Comparison of ENCODE assay signal across 8 cellular contexts in genomic region chr5:138274189-138274853, GRCh38. TPM values are rescaled to one million over a fixed set of nuclear protein-coding genes. Genes with fewer than 3 reads are reported as not detected.
DNase-seq lines count a peak whose midpoint lies in the region; ATAC-seq and TF ChIP-seq lines count a peak whose summit lies in the region.

TSS of gene GFRA3 (minus strand) at chr5:138274621. CDS start at chr5:138274424, 197 bp downstream.

- no peaks in the 10 kb centered on the region for H3K36me3 ChIP-seq in left ventricle myocardium inferior
- H3K36me3 ChIP-seq in spleen: no peaks in the 10 kb centered on the region

- peaks cover 40% of the 10 kb centered on the region for H3K27me3 Mint-ChIP-seq in activated T-cell treated with anti-CD3 and anti-CD28 coated beads, Interleukin-2, amount 50 U/mL, for 24 hours

- TF ChIP-seq CTCF in left ventricle myocardium inferior (IDR thresholded peaks at IDR 0.05; ENCODE audit: borderline replicate concordance) (no peak), spleen (IDR thresholded peaks at IDR 0.05 in 8 of 11, conservative IDR thresholded peaks at IDR 0.05 in 3 of 11) (no peak)

- DNase-seq in DMS53 (lab: John Stamatoyannopoulos, UW) (peak; percentile 56), DMS53 treated with DMSO at 0.1 percent for 48 hours (lab: John Stamatoyannopoulos, UW; ENCODE audit: unreplicated experiment) (no peak), left ventricle myocardium inferior (no peak), spleen (no peak), MV-4-11 (lab: John Stamatoyannopoulos, UW) (no peak)
- peak; percentile 34 for DNase-seq in activated T-cell treated with anti-CD3 and anti-CD28 coated beads, Interleukin-2, amount 50 U/mL, for 24 hours

- ATAC-seq in HG03196 (IDR thresholded peaks at IDR 0.05; ENCODE audit: unreplicated experiment) (no peak), GM18909 (IDR thresholded peaks at IDR 0.05; ENCODE audit: poor library complexity, unreplicated experiment) (no peak)

- TF ChIP-seq POLR2A in spleen (IDR thresholded peaks at IDR 0.05): no peak

- H3K27ac ChIP-seq in left ventricle myocardium inferior (replicated peaks): no peak within 1 kb of the TSS
- H3K27ac ChIP-seq in spleen: no peak within 1 kb of the TSS

- H3K4me3 ChIP-seq in left ventricle myocardium inferior (peak within 1 kb of the TSS; percentile 62), spleen (peak within 1 kb of the TSS in 7 of 8 donors; percentile 23 to 65 (median 28))

- H3K4me1 ChIP-seq in left ventricle myocardium inferior: peaks cover 20% of the 10 kb centered on the region
- peaks cover 0 to 14% (median 12%) of the 10 kb centered on the region in 6 donors for H3K4me1 ChIP-seq in spleen

- H3K27me3 ChIP-seq in left ventricle myocardium inferior (ENCODE audit: low read depth): peaks cover 30% of the 10 kb centered on the region
- H3K27me3 ChIP-seq in spleen (replicated peaks in 1 of 7): peaks cover 0 to 35% (median 17%) of the 10 kb centered on the region in 7 donors

- H3K4me3 Mint-ChIP-seq in activated T-cell treated with anti-CD3 and anti-CD28 coated beads, Interleukin-2, amount 50 U/mL, for 24 hours: peak within 1 kb of the TSS; percentile 49

- H3K9me3 ChIP-seq in left ventricle myocardium inferior (replicated peaks) (no peaks in the 10 kb centered on the region), spleen (no peaks in the 10 kb centered on the region)

- peaks cover 12% of the 10 kb centered on the region for H3K4me1 Mint-ChIP-seq in activated T-cell treated with anti-CD3 and anti-CD28 coated beads, Interleukin-2, amount 50 U/mL, for 24 hours (ENCODE audit: low read depth)

- H3K9me3 Mint-ChIP-seq in activated T-cell treated with anti-CD3 and anti-CD28 coated beads, Interleukin-2, amount 50 U/mL, for 24 hours: no peaks in the 10 kb centered on the region

- intact Hi-C loops in left ventricle myocardium inferior (cut with micrococcal nuclease): no loop called here
- intact Hi-C loops in spleen (cut with DNase I; ENCODE audit: low total_unique reads): no loop called here

- H3K27ac Mint-ChIP-seq in activated T-cell treated with anti-CD3 and anti-CD28 coated beads, Interleukin-2, amount 50 U/mL, for 24 hours: no peak within 1 kb of the TSS

- WGBS in spleen, 5 donors: 2 to 4% (median 2%) methylated on average over 12 to 62 of the region's 62 CpGs

- H3K36me3 Mint-ChIP-seq in activated T-cell treated with anti-CD3 and anti-CD28 coated beads, Interleukin-2, amount 50 U/mL, for 24 hours (ENCODE audit: low read depth): no peaks in the 10 kb centered on the region

RNA-seq across cellular contexts. Expression of gene GFRA3, which starts in this region (rescaled TPM):
- 0.82 TPM for total RNA-seq in left ventricle myocardium inferior
- not detected for total RNA-seq in spleen
- 1 to 10 TPM in 1 of 3 donors, under 1 TPM in 1, not detected in 1; 0.14 to 1.2 TPM for polyA plus RNA-seq in spleen

Comparison
In these comparisons a context has a peak if more than half of its experiments do, and no peak if none do; other contexts are left out.
1. DNase-seq: peak in DMS53 (single experiment) and activated T-cell treated with anti-CD3 and anti-CD28 coated beads, Interleukin-2, amount 50 U/mL, for 24 hours (single experiment); none in DMS53 treated with DMSO at 0.1 percent for 48 hours (single experiment), left ventricle myocardium inferior (single experiment), spleen (single experiment) and MV-4-11 (single experiment).